ENCODE assay signal across 1 cellular context in genomic region chr17:18381158-18381952, GRCh38.
TF ChIP-seq lines count a peak whose summit lies in the region.

No MANE protein-coding gene starts in this region.

TF ChIP-seq in HEK293, 187 proteins besides CTCF, POLR2A, EP300 and RAD21 (continued from another document):
- TF ChIP-seq PRDM2 (tag by site-specific recombination; IDR thresholded peaks at IDR 0.05; ENCODE audit: borderline replicate concordance) (no peak), ZNF530 (tag by site-specific recombination; IDR thresholded peaks at IDR 0.05; ENCODE audit: low read depth) (no peak), ZNF600 (tag by site-specific recombination; IDR thresholded peaks at IDR 0.05) (0 out of 2 replicates have a peak, but pooled peaks have one; percentile 12), PRDM1 (tag by site-specific recombination; IDR thresholded peaks at IDR 0.05) (no peak)
